In the genomic region with DNA sequence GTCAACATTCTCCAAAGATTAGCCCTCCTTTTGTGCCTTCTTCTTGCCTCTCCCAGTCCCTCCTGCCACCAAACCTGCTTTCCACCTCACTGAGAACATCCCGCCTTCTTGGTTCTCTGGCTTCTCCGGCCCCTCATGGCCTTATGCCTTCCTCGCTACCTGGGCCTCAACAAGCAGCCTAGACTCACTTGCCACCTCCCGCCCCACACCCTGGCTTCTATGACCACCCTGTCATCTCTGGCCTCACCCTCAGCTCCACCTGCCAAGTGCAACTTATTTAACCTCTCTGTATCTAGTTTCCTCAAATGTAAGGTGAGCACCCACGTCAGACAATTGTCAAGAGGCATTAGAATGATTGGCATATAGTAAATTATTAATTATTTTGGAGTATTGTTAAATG, we compare ENCODE assay signal across 25 cellular contexts.
"Had no signal": no experiment of that assay in that cellular context is flagged by ENCODE, and none has a peak within 500 bp of the region (broad histone marks: within the 10 kb centered on the region; RNA-seq: fewer than 3 reads in every experiment).

No MANE protein-coding gene starts in this region.

- H3K4me3 ChIP-seq: left ventricle myocardium inferior, lung, neural progenitor cell, ovary, right atrium auricular region, right lobe of liver, smooth muscle cell, stomach, testis, thyroid gland, transverse colon, upper lobe of right lung had no signal

- H3K4me3 Mint-ChIP-seq: mesothelial cell of epicardium; naive B cell; natural killer cell; nephron progenitor cell; neural progenitor cell; stimulated activated memory B cell treated with anti-CD40 and anti-IgM and Interleukin-4, amounts not matched to agents 10 μg/mL and 1 μg/mL and 100 μg/mL, for 72 hours had no signal

- H3K27me3 ChIP-seq: neural progenitor cell, ovary, right atrium auricular region, right lobe of liver, stomach, testis, thyroid gland, transverse colon, upper lobe of right lung had no signal

- H3K36me3 Mint-ChIP-seq: natural killer cell; stimulated activated memory B cell treated with anti-CD40 and anti-IgM and Interleukin-4, amounts not matched to agents 10 μg/mL and 1 μg/mL and 100 μg/mL, for 72 hours had no signal

- H3K27ac ChIP-seq: left ventricle myocardium inferior, neural progenitor cell, ovary, right atrium auricular region, right lobe of liver, stomach, testis, thyroid gland, transverse colon, upper lobe of right lung had no signal

- H3K4me1 ChIP-seq: left ventricle myocardium inferior, neural progenitor cell, right atrium auricular region, right lobe of liver, stomach, testis, thyroid gland, transverse colon, upper lobe of right lung had no signal

- H3K27ac Mint-ChIP-seq: mesothelial cell of epicardium; natural killer cell; nephron progenitor cell; neural progenitor cell; progenitor cell of endocrine pancreas; stimulated activated memory B cell treated with anti-CD40 and anti-IgM and Interleukin-4, amounts not matched to agents 10 μg/mL and 1 μg/mL and 100 μg/mL, for 72 hours had no signal

- H3K9me3 ChIP-seq: left ventricle myocardium inferior, ovary, right atrium auricular region, right lobe of liver, stomach, testis, thyroid gland, transverse colon, upper lobe of right lung had no signal

- H3K4me1 Mint-ChIP-seq: naive B cell; natural killer cell; stimulated activated memory B cell treated with anti-CD40 and anti-IgM and Interleukin-4, amounts not matched to agents 10 μg/mL and 1 μg/mL and 100 μg/mL, for 72 hours had no signal

- DNase-seq: islet precursor cell; left ventricle myocardium inferior; mesendoderm; naive B cell; natural killer cell; nephron progenitor cell; ovary; right lobe of liver; stimulated activated CD4-positive, alpha-beta T cell treated with anti-CD3 and anti-CD28 coated beads, Interleukin-1b, Interleukin-23, amount 100 ng/mL, for 48 hours; stimulated activated CD4-positive, alpha-beta T cell treated with anti-CD3 and anti-CD28 coated beads, Interleukin-2, amount 100 ng/mL, for 48 hours; stimulated activated CD4-positive, alpha-beta T cell treated with anti-CD3 and anti-CD28 coated beads, Interleukin-4, amount 100 ng/mL, for 4 hours; stimulated activated CD8-positive, alpha-beta memory T cell treated with anti-CD3 and anti-CD28 coated beads, Interleukin-4, amount 100 ng/mL, for 48 hours; stimulated activated naive CD8-positive, alpha-beta T cell treated with anti-CD3 and anti-CD28 coated beads, Interleukin-15, Interleukin-2, amounts not matched to agents 100 U/mL and 50 U/mL, for 24 hours; stomach; testis; thyroid gland; transverse colon; upper lobe of right lung had no signal

- H3K9me3 Mint-ChIP-seq: naive B cell; natural killer cell; stimulated activated memory B cell treated with anti-CD40 and anti-IgM and Interleukin-4, amounts not matched to agents 10 μg/mL and 1 μg/mL and 100 μg/mL, for 72 hours had no signal

- ATAC-seq: natural killer cell; right lobe of liver; stimulated activated memory B cell treated with anti-CD40 and anti-IgM and Interleukin-4, amounts not matched to agents 10 μg/mL and 1 μg/mL and 100 μg/mL, for 72 hours; stimulated activated naive CD8-positive, alpha-beta T cell treated with anti-CD3 and anti-CD28 coated beads, Interleukin-15, Interleukin-2, amounts not matched to agents 100 U/mL and 50 U/mL, for 24 hours; upper lobe of right lung had no signal

- H3K27me3 Mint-ChIP-seq: naive B cell; stimulated activated memory B cell treated with anti-CD40 and anti-IgM and Interleukin-4, amounts not matched to agents 10 μg/mL and 1 μg/mL and 100 μg/mL, for 72 hours had no signal

- H3K36me3 ChIP-seq: left ventricle myocardium inferior, neural progenitor cell, ovary, right atrium auricular region, right lobe of liver, thyroid gland, transverse colon, upper lobe of right lung had no signal
